Comparison of ENCODE assay signal across 7 cellular contexts in the genomic region with DNA sequence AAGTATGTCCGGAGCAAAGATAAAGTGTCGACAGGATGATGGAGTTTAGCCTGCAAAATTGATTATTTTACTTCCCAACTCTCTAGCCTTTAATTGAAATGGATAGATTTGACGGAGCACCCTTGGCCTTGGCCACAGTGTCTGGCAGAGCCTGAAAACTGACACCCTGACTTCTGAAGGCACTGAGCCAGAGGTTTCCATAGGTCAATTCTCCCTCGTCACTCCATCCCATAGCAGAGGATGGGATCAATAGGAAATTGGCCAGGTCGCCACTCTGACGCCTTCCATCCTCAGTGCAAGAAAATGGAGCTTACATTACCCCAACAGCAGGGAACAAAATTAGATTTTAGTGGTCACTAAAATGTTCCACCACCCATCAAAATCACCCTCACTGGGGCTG.
"Had no signal": no experiment of that assay in that cellular context is flagged by ENCODE, and none has a peak within 500 bp of the region (broad histone marks: within the 10 kb centered on the region; RNA-seq: fewer than 3 reads in every experiment).

No MANE protein-coding gene starts in this region.

- ATAC-seq: HepG2, K562 had no signal

- H3K4me1 Mint-ChIP-seq: IgD-negative memory B cell had no signal

- H3K27me3 Mint-ChIP-seq: IgD-negative memory B cell had no signal

- H3K4me3 ChIP-seq: K562 had no signal

- H3K4me3 Mint-ChIP-seq: IgD-negative memory B cell had no signal

- H3K27ac ChIP-seq: HL-60 had no signal

- H3K27ac Mint-ChIP-seq: IgD-negative memory B cell had no signal

- DNase-seq: IMR-90, KBM-7, KG1 had no signal

- H3K36me3 Mint-ChIP-seq: IgD-negative memory B cell had no signal
